Comparison of ENCODE assay signal across 8 cellular contexts in genomic region chr6:52361945-52362442, GRCh38. TPM values are rescaled to one million over a fixed set of nuclear protein-coding genes. Genes with fewer than 3 reads are reported as not detected.
DNase-seq lines count a peak whose midpoint lies in the region; ATAC-seq, FAIRE-seq and TF ChIP-seq lines count a peak whose summit lies in the region.

TSS of gene PAQR8 (plus strand) at chr6:52362151. CDS start at chr6:52403214, 41,063 bp downstream.

- no TSS peak for BruUV-seq in HepG2 (replicated peaks; lab: Mats Ljungman, UMichigan)

- peak in 1 of 2 experiments; percentile 73; a peak in 2 of 4 replicates for TF ChIP-seq POLR2A in HepG2 (IDR thresholded peaks at IDR 0.05; ENCODE audit: insufficient read depth in 1 of 2, low read depth in 2 of 2, low read length in 2 of 2)

- in situ Hi-C loops in HepG2 (cut with HindIII; ENCODE audit: extremely low pct_ligation_motif_present, low pct_unique_long_range_greater_than_20kb): no loop called here

- FAIRE-seq in HepG2 (lab: Jason Lieb, UNC): no peak

- H3K9me3 ChIP-seq in colonic mucosa (no peaks in the 10 kb centered on the region), HepG2 (ENCODE audit: low read length) (no peaks in the 10 kb centered on the region)

- H3K9ac ChIP-seq in colonic mucosa (ENCODE audit: low read depth in 2 of 2, low read length in 2 of 2) (peak within 1 kb of the TSS; percentile 99), HepG2 (ENCODE audit: insufficient read depth, low read depth, low read length) (peak within 1 kb of the TSS; percentile 86)

- under 1% methylated on average over 22 of the region's 69 CpGs for WGBS in HepG2 (ENCODE audit: low lambda C conversion rate)

- DNase-seq in A172 (ENCODE audit: low spot score) (peak; percentile 16), NCI-H460 (ENCODE audit: extremely low read depth, low read depth) (peak; percentile 24), colonic mucosa (peak; percentile 82), HepG2 (ENCODE audit: low spot score) (no peak)
- DNase-seq in activated CD4-positive, alpha-beta T cell treated with anti-CD3 and anti-CD28 coated beads for 4 hours: peak; percentile 75 to 77
- peak; percentile 79 for DNase-seq in stimulated activated CD4-positive, alpha-beta T cell treated with anti-CD3 and anti-CD28 coated beads, Interleukin-2, amount 100 ng/mL, for 4 hours (ENCODE audit: low read depth)

- TF ChIP-seq CTCF in colonic mucosa (IDR thresholded peaks at IDR 0.05) (no peak), HepG2 (CRISPR knock-in tag; IDR thresholded peaks at IDR 0.05) (no peak)

- H4K20me1 ChIP-seq in HepG2 (ENCODE audit: insufficient read depth, low read length): peaks cover 7% of the 10 kb centered on the region; the same call in 1 of the 2 replicates

- H3K4me1 ChIP-seq in colonic mucosa: peaks cover 4% of the 10 kb centered on the region
- H3K4me1 ChIP-seq in HepG2 (ENCODE audit: insufficient read depth, low read length): peaks cover 62% of the 10 kb centered on the region

- H3K27me3 ChIP-seq in colonic mucosa: no peaks in the 10 kb centered on the region
- no peaks in the 10 kb centered on the region; a peak in 1 of 5 replicates for H3K27me3 ChIP-seq in HepG2 (ENCODE audit: control insufficient read depth in 1 of 2, insufficient read depth in 2 of 2, low read length in 2 of 2)

- ATAC-seq in GM18520 (IDR thresholded peaks at IDR 0.05; ENCODE audit: unreplicated experiment) (peak; percentile 82), HG03025 (IDR thresholded peaks at IDR 0.05; ENCODE audit: low FRiP score, unreplicated experiment) (peak; percentile 80), HepG2 (peak; percentile 89)

- POLR2A ChIA-PET in HepG2 (lab: Yijun Ruan, JAX): interaction anchor here (1.0 to 3.8 kb wide), 9 partner anchors 9 to 90 kb away, joined by 4 to 50 read pairs (median 11); partner anchors contain the start of gene MCM3

- peaks cover 51% of the 10 kb centered on the region for H3K79me2 ChIP-seq in HepG2 (ENCODE audit: insufficient read depth, low read length)

- CTCF ChIA-PET in HepG2 (lab: Yijun Ruan, JAX; ENCODE audit: low intra/inter-chr PET ratio, low total read pairs): interaction anchor here (1.5 kb wide), 1 partner anchor 38 kb away, joined by 5 read pairs; no protein-coding TSS in a partner anchor

- peak within 1 kb of the TSS; percentile 73 for H3K27ac ChIP-seq in colonic mucosa
- peak within 1 kb of the TSS; percentile 60 for H3K27ac ChIP-seq in HepG2 (ENCODE audit: extremely low read length, insufficient read depth, low read length)

- intact Hi-C loops in colonic mucosa (cut with DNase I): loop anchor here (10.0 kb wide), 1 partner anchor 57 kb away; no protein-coding TSS in a partner anchor
- intact Hi-C loops in HepG2 (cut with micrococcal nuclease; ENCODE audit: unreplicated experiment): loop anchor here (2.0 to 5.0 kb wide), 2 partner anchors 60 to 77 kb away; partner anchors contain the start of gene MCM3

- peak within 1 kb of the TSS; percentile 35 for H2AFZ ChIP-seq in HepG2 (ENCODE audit: low read length)

- TF ChIP-seq RAD21 in HepG2 (CRISPR knock-in tag; IDR thresholded peaks at IDR 0.05): peak; percentile 69

- H3K36me3 ChIP-seq in colonic mucosa (no peaks in the 10 kb centered on the region), HepG2 (replicated peaks in 1 of 2; ENCODE audit: control insufficient read depth in 1 of 2, insufficient read depth in 2 of 2, low read length in 2 of 2) (no peaks in the 10 kb centered on the region; a peak in 3 of 5 replicates)

- H3K4me3 ChIP-seq in colonic mucosa (peak within 1 kb of the TSS; percentile 65), HepG2 (replicated peaks in 1 of 3; ENCODE audit: insufficient read depth in 1 of 3, low read depth in 2 of 3, low read length in 3 of 3) (peak within 1 kb of the TSS; percentile 79 to 100 (median 95))

- TF ChIP-seq EP300 in HepG2 (IDR thresholded peaks at IDR 0.05; ENCODE audit: low read depth in 2 of 2, low read length in 2 of 2) (no peak; a peak in 1 of 4 replicates), HepG2 (CRISPR knock-in tag; IDR thresholded peaks at IDR 0.05; ENCODE audit: borderline replicate concordance) (no peak)

- H3K4me2 ChIP-seq in HepG2 (ENCODE audit: low read depth, low read length): peak within 1 kb of the TSS; percentile 95

TF ChIP-seq in HepG2, 621 proteins besides CTCF, POLR2A, EP300 and RAD21 (continues in another document):
- TF ChIP-seq ZNF431 (CRISPR knock-in tag; IDR thresholded peaks at IDR 0.05; ENCODE audit: borderline replicate concordance, low read depth) (peak; percentile 97), CREB1 (IDR thresholded peaks at IDR 0.05) (no peak), CREB1 (CRISPR knock-in tag; IDR thresholded peaks at IDR 0.05) (no peak), REST (IDR thresholded peaks at IDR 0.05; ENCODE audit: borderline replicate concordance in 1 of 2, low read depth in 1 of 2, low read length in 2 of 2) (0 out of 4 replicates have a peak, but pooled peaks of 1 of the 2 experiments have one; percentile 24), HIVEP1 (CRISPR knock-in tag; IDR thresholded peaks at IDR 0.05) (no peak), ZIK1 (CRISPR knock-in tag; IDR thresholded peaks at IDR 0.05; ENCODE audit: borderline replicate concordance, low read depth) (peak; percentile 74; the same call in 1 of the 2 replicates), NR2F1 (CRISPR knock-in tag; IDR thresholded peaks at IDR 0.05) (no peak), ZNF264 (CRISPR knock-in tag; IDR thresholded peaks at IDR 0.05) (0 out of 2 replicates have a peak, but pooled peaks have one; percentile 6), TBX2 (CRISPR knock-in tag; IDR thresholded peaks at IDR 0.05; ENCODE audit: borderline replicate concordance) (peak; percentile 54; the same call in 1 of the 2 replicates), ZBTB2 (CRISPR knock-in tag; IDR thresholded peaks at IDR 0.05; ENCODE audit: low read depth) (peak; percentile 57; the same call in 1 of the 2 replicates)

RNA-seq across cellular contexts. Expression of gene PAQR8, which starts in this region (rescaled TPM):
- total RNA-seq in A172 (2014; rRNA removed; shearing (Covaris generic)): 2.7 and 3.6 TPM in 2 replicates
- total RNA-seq in NCI-H460 (2014; rRNA removed; shearing (Covaris generic)): 0.74 and 1.1 TPM in 2 replicates
- polyA plus RNA-seq in NCI-H460 (2014; cell fraction: nucleus; rRNA removed): 0.31 and 0.86 TPM in 2 replicates
- 10 to 100 TPM; 65.8 to 87.8 TPM for total RNA-seq in colonic mucosa
- 26.2 and 37.7 TPM in 2 replicates for total RNA-seq in HepG2 (2016; rRNA removed; fragmentation: Illumina TruSeq; extraction: Trizol)
- total RNA-seq in HepG2 (2016; cell fraction: cytosol; rRNA removed; fragmentation: Illumina TruSeq; extraction: Trizol; ENCODE audit: low read depth): 3.1 and 3.4 TPM in 2 replicates
- 25.3 and 36.5 TPM in 2 replicates for total RNA-seq in HepG2 (2016; cell fraction: insoluble cytoplasmic fraction; rRNA removed; fragmentation: Illumina TruSeq; extraction: Trizol)
- 16.5 TPM in 2 replicates for total RNA-seq in HepG2 (2016; cell fraction: membrane; rRNA removed; fragmentation: Illumina TruSeq; extraction: Trizol)
- total RNA-seq in HepG2 (2016; cell fraction: nucleus; rRNA removed; fragmentation: Illumina TruSeq; extraction: Trizol): 36.5 and 38.6 TPM in 2 replicates
- 36.5 and 50.7 TPM in 2 replicates for polyA plus RNA-seq in HepG2 (2011; rRNA removed)
- polyA plus RNA-seq in HepG2 (2011; cell fraction: cytosol; rRNA removed): 33.7 and 46.9 TPM in 2 replicates
- polyA plus RNA-seq in HepG2 (2011; cell fraction: nucleus; rRNA removed): 17.0 and 22.0 TPM in 2 replicates
- polyA plus RNA-seq in HepG2 (2012): 18.9 and 24.9 TPM in 2 replicates
- 2.3 and 2.8 TPM in 2 replicates for polyA plus RNA-seq in HepG2 (2016; cell fraction: cytosol; fragmentation: Illumina TruSeq; extraction: Trizol; ENCODE audit: low read depth)
- polyA plus RNA-seq in HepG2 (2016; cell fraction: insoluble cytoplasmic fraction; fragmentation: Illumina TruSeq; extraction: Trizol; ENCODE audit: low read depth): 23.7 TPM in 2 replicates
- 8.0 and 8.6 TPM in 2 replicates for polyA plus RNA-seq in HepG2 (2016; cell fraction: membrane; fragmentation: Illumina TruSeq; extraction: Trizol; ENCODE audit: low read depth)
- 41.8 and 43.1 TPM in 2 replicates for polyA plus RNA-seq in HepG2 (2016; cell fraction: nucleus; fragmentation: Illumina TruSeq; extraction: Trizol; ENCODE audit: insufficient read depth, low read depth)
- polyA minus RNA-seq in HepG2 (2011; rRNA and poly(A)+ RNA removed; ENCODE audit: low replicate concordance): 0.87 and 184 TPM in 2 replicates
- 34.4 and 49.4 TPM in 2 replicates for polyA minus RNA-seq in HepG2 (2011; cell fraction: cytosol; rRNA and poly(A)+ RNA removed)
- 30.6 and 38.9 TPM in 2 replicates for polyA minus RNA-seq in HepG2 (2011; cell fraction: nucleus; rRNA and poly(A)+ RNA removed)
